Comparison of ENCODE assay signal across 8 cellular contexts in genomic region chr18:12420831-12421421, GRCh38. TPM values are rescaled to one million over a fixed set of nuclear protein-coding genes. Genes with fewer than 3 reads are reported as not detected.
DNase-seq lines count a peak whose midpoint lies in the region; TF ChIP-seq lines count a peak whose summit lies in the region.

No MANE protein-coding gene starts in this region.

- no peak overlapping the region for H2AFZ ChIP-seq in SK-N-SH (ENCODE audit: low read depth)

- POLR2A ChIA-PET in SK-N-SH (lab: Yijun Ruan, JAX) = interaction anchor here (0.8 kb wide), 1 partner anchor 59 kb away, joined by 3 read pairs; no protein-coding TSS in a partner anchor

- TF ChIP-seq EP300 in SK-N-SH (IDR thresholded peaks at IDR 0.05; ENCODE audit: borderline replicate concordance in 1 of 2, low read depth in 1 of 2, low read length in 1 of 2) = no peak

- DNase-seq in BE2C = peak; percentile 53
- peak; percentile 92 for DNase-seq in H7
- DNase-seq in SK-N-SH = peak; percentile 87
- DNase-seq in left ventricle myocardium inferior = no peak
- peak in 21 of 49 donors; percentile 8 to 87 (median 29) for DNase-seq in substantia nigra (lab: John Stamatoyannopoulos, UW)
- no peak for DNase-seq in epidermal melanocyte (ENCODE audit: insufficient read length, low spot score)
- no peak for DNase-seq in spleen
- DNase-seq in effector CD4-positive, alpha-beta T cell = no peak

- no peak for TF ChIP-seq CTCF in BE2C (IDR thresholded peaks at IDR 0.05; ENCODE audit: low read depth, low read length)
- no peak for TF ChIP-seq CTCF in SK-N-SH (IDR thresholded peaks at IDR 0.05)
- no peak for TF ChIP-seq CTCF in left ventricle myocardium inferior (IDR thresholded peaks at IDR 0.05; ENCODE audit: borderline replicate concordance)
- no peak for TF ChIP-seq CTCF in spleen (IDR thresholded peaks at IDR 0.05 in 8 of 11, conservative IDR thresholded peaks at IDR 0.05 in 3 of 11)

- no peaks in the 10 kb centered on the region for H4K20me1 ChIP-seq in SK-N-SH (ENCODE audit: insufficient read depth)

- H3K9me2 ChIP-seq in SK-N-SH = no peaks in the 10 kb centered on the region

- H3K27ac ChIP-seq in SK-N-SH (ENCODE audit: low read depth in 2 of 2, low read length in 1 of 2) = peak overlapping the region in 1 of 2 experiments; percentile 70; a peak in 2 of 4 replicates
- H3K27ac ChIP-seq in left ventricle myocardium inferior (replicated peaks) = no peak overlapping the region
- H3K27ac ChIP-seq in substantia nigra (ENCODE audit: low read depth, low read length, poor library complexity, severe bottlenecking) = peak overlapping the region; percentile 79
- H3K27ac ChIP-seq in spleen = no peak overlapping the region

- H3K9me3 ChIP-seq in BE2C (no peaks in the 10 kb centered on the region), SK-N-SH (no peaks in the 10 kb centered on the region), left ventricle myocardium inferior (replicated peaks) (no peaks in the 10 kb centered on the region), spleen (no peaks in the 10 kb centered on the region)

- WGBS in SK-N-SH (ENCODE audit: low lambda C conversion rate) = 89% methylated on average over 7 of the region's 25 CpGs
- WGBS in spleen, 5 donors = 29 to 45% (median 37%) methylated on average over 9 to 25 of the region's 25 CpGs

- no peak for TF ChIP-seq POLR2A in spleen (IDR thresholded peaks at IDR 0.05)

- H3K4me1 ChIP-seq in BE2C (0 out of 2 replicates have a peak, but pooled peaks cover 3% of the 10 kb centered on the region), SK-N-SH (ENCODE audit: control insufficient read depth in 1 of 2, insufficient read depth in 2 of 2, low read depth in 1 of 2, low read length in 1 of 2) (peaks cover 0 to 7% of the 10 kb centered on the region in 2 experiments; a peak in 1 of 4 replicates), left ventricle myocardium inferior (peaks cover 21% of the 10 kb centered on the region), spleen (peaks cover 0 to 23% (median 15%) of the 10 kb centered on the region in 6 donors)

- H3K79me2 ChIP-seq in SK-N-SH (ENCODE audit: insufficient read depth) = peaks cover 8% of the 10 kb centered on the region; the same call in 1 of the 2 replicates

- peaks cover 9% of the 10 kb centered on the region for H3F3A ChIP-seq in SK-N-SH (replicated peaks; ENCODE audit: insufficient read depth)

- H3K27me3 ChIP-seq in BE2C (no peaks in the 10 kb centered on the region), H7 (ENCODE audit: control insufficient read depth, insufficient read depth, low read length) (no peaks in the 10 kb centered on the region; the same call in 1 of the 2 replicates), SK-N-SH (ENCODE audit: insufficient read depth) (no peaks in the 10 kb centered on the region), left ventricle myocardium inferior (ENCODE audit: low read depth) (no peaks in the 10 kb centered on the region), spleen (replicated peaks in 1 of 7) (peaks cover 0 to 14% (median 0%) of the 10 kb centered on the region in 7 donors)

- intact Hi-C loops in left ventricle myocardium inferior (cut with micrococcal nuclease) = no loop called here
- intact Hi-C loops in spleen (cut with DNase I; ENCODE audit: low total_unique reads) = no loop called here

- TF ChIP-seq RAD21 in SK-N-SH (IDR thresholded peaks at IDR 0.05; ENCODE audit: low read length) = no peak

- CTCF ChIA-PET in SK-N-SH (lab: Yijun Ruan, JAX) = interaction anchor here (0.6 to 1.9 kb wide), 6 partner anchors 13 to 150 kb away, joined by 3 to 7 read pairs (median 3); partner anchors contain the start of gene PRELID3A

- peak overlapping the region; percentile 42 for H3K4me3 ChIP-seq in BE2C (ENCODE audit: low read depth, low read length)
- H3K4me3 ChIP-seq in H7 (ENCODE audit: insufficient read depth, low read depth, low read length) = peak overlapping the region; percentile 36
- peak overlapping the region in 1 of 2 experiments; percentile 26; a peak in 1 of 4 replicates for H3K4me3 ChIP-seq in SK-N-SH (ENCODE audit: low read depth in 2 of 2, low read length in 1 of 2)
- H3K4me3 ChIP-seq in left ventricle myocardium inferior = peak overlapping the region; percentile 72
- H3K4me3 ChIP-seq in spleen = peak overlapping the region in 4 of 8 donors; percentile 49 to 78 (median 54)

- no peak overlapping the region for H3K9ac ChIP-seq in SK-N-SH

- no peaks in the 10 kb centered on the region for H3K36me3 ChIP-seq in BE2C
- H3K36me3 ChIP-seq in H7 (replicated peaks; ENCODE audit: control insufficient read depth, insufficient read depth, low read length) = no peaks in the 10 kb centered on the region
- H3K36me3 ChIP-seq in SK-N-SH (replicated peaks in 1 of 2; ENCODE audit: control insufficient read depth in 1 of 2, insufficient read depth in 2 of 2, low read length in 1 of 2) = peaks cover 2 to 11% of the 10 kb centered on the region in 2 experiments
- H3K36me3 ChIP-seq in left ventricle myocardium inferior = no peaks in the 10 kb centered on the region
- no peaks in the 10 kb centered on the region for H3K36me3 ChIP-seq in spleen

- H3K4me2 ChIP-seq in SK-N-SH = no peak overlapping the region

TF ChIP-seq in SK-N-SH, 30 proteins besides CTCF, POLR2A, EP300 and RAD21:
- TF ChIP-seq PBX3 (IDR thresholded peaks at IDR 0.05) (no peak), MXI1 (IDR thresholded peaks at IDR 0.05; ENCODE audit: low read depth, low read length) (no peak), USF2 (IDR thresholded peaks at IDR 0.05; ENCODE audit: borderline replicate concordance, low read depth, low read length) (no peak), MAX (IDR thresholded peaks at IDR 0.05; ENCODE audit: low read depth) (no peak), YY1 (IDR thresholded peaks at IDR 0.05; ENCODE audit: low read depth) (no peak), FOXJ3 (CRISPR knock-in tag; IDR thresholded peaks at IDR 0.05) (no peak), RFX5 (IDR thresholded peaks at IDR 0.05; ENCODE audit: low read length) (no peak), SMC3 (IDR thresholded peaks at IDR 0.05; ENCODE audit: low read depth, low read length) (no peak), RCOR1 (IDR thresholded peaks at IDR 0.05; ENCODE audit: low read length) (no peak), NFIC (IDR thresholded peaks at IDR 0.05; ENCODE audit: borderline replicate concordance) (no peak), FOSL2 (IDR thresholded peaks at IDR 0.05; ENCODE audit: borderline replicate concordance, low read depth) (no peak), TAF1 (IDR thresholded peaks at IDR 0.05; ENCODE audit: borderline replicate concordance, low read depth, low read length) (no peak)
- TF ChIP-seq, protein P1, sequence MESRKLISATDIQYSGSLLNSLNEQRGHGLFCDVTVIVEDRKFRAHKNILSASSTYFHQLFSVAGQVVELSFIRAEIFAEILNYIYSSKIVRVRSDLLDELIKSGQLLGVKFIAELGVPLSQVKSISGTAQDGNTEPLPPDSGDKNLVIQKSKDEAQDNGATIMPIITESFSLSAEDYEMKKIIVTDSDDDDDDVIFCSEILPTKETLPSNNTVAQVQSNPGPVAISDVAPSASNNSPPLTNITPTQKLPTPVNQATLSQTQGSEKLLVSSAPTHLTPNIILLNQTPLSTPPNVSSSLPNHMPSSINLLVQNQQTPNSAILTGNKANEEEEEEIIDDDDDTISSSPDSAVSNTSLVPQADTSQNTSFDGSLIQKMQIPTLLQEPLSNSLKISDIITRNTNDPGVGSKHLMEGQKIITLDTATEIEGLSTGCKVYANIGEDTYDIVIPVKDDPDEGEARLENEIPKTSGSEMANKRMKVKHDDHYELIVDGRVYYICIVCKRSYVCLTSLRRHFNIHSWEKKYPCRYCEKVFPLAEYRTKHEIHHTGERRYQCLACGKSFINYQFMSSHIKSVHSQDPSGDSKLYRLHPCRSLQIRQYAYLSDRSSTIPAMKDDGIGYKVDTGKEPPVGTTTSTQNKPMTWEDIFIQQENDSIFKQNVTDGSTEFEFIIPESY (IDR thresholded peaks at IDR 0.05; ENCODE audit: borderline replicate concordance, low read depth) = no peak

RNA-seq across cellular contexts. Expression of gene PRELID3A, which starts 13.2 kb away (rescaled TPM):
- polyA plus RNA-seq in BE2C (2012; ENCODE audit: insufficient read depth, insufficient read length, low read depth) = 4.1 TPM
- 5.4 and 7.8 TPM in 2 replicates for total RNA-seq in H7 (2014; rRNA removed; shearing (Covaris generic))
- polyA plus RNA-seq in SK-N-SH (2012; rRNA removed) = 15.3 and 19.7 TPM in 2 replicates
- polyA plus RNA-seq in SK-N-SH (2012; cell fraction: cytosol; rRNA removed) = 14.5 and 14.8 TPM in 2 replicates
- 32.9 and 57.3 TPM in 2 replicates for polyA plus RNA-seq in SK-N-SH (2012; cell fraction: nucleus; rRNA removed)
- 1.2 TPM for total RNA-seq in left ventricle myocardium inferior
- 1 to 10 TPM; 2.4 to 5.1 (median 3.5) TPM for total RNA-seq in spleen
- polyA plus RNA-seq in spleen = 1 to 10 TPM in 2 of 3 donors, under 1 TPM in 1; 0.93 to 2.0 (median 1.1) TPM

RNA-seq across cellular contexts. Expression of gene AFG3L2, which starts 43.9 kb away (rescaled TPM):
- 18.5 TPM for polyA plus RNA-seq in BE2C (2012; ENCODE audit: insufficient read depth, insufficient read length, low read depth)
- total RNA-seq in H7 (2014; rRNA removed; shearing (Covaris generic)) = 108 and 132 TPM in 2 replicates
- 26.0 and 32.6 TPM in 2 replicates for polyA plus RNA-seq in SK-N-SH (2012; rRNA removed)
- polyA plus RNA-seq in SK-N-SH (2012; cell fraction: cytosol; rRNA removed) = 33.2 and 36.6 TPM in 2 replicates
- 26.2 and 28.5 TPM in 2 replicates for polyA plus RNA-seq in SK-N-SH (2012; cell fraction: nucleus; rRNA removed)
- total RNA-seq in left ventricle myocardium inferior = 136 TPM
- 10 to 100 TPM; 28.5 to 42.4 (median 35.8) TPM for total RNA-seq in spleen
- 10 to 100 TPM; 16.0 to 22.2 (median 17.3) TPM for polyA plus RNA-seq in spleen

Comparison
In these comparisons a context has a peak if more than half of its experiments do, and no peak if none do; other contexts are left out.
1. DNase-seq: peak in BE2C (single experiment), H7 (single experiment) and SK-N-SH (single experiment); none in left ventricle myocardium inferior (single experiment), epidermal melanocyte (single experiment), spleen (single experiment) and effector CD4-positive, alpha-beta T cell (single experiment).